Comparison of ENCODE assay signal across 14 cellular contexts in the genomic region with DNA sequence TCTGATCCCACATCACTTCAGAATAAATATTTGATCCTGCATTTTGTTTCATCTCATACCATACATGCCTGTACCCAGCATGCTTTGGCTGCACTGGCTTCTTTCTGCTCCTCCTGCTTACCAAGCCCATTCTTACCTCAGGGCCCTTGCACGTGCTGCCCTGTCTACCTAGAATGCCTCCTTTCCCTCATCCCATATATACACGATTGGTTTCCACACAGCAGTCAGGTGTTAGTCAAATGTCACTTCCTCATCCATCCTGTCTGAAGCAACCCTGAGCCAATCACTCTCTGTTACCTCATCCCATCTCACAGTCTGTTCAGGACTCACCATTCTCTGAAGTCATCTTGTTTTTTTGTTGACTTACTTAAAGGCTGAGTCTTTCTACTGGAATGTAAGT. TPM values are rescaled to one million over a fixed set of nuclear protein-coding genes. Genes with fewer than 3 reads are reported as not detected.
DNase-seq lines count a peak whose midpoint lies in the region; ATAC-seq, FAIRE-seq and TF ChIP-seq lines count a peak whose summit lies in the region.
"Had no signal": no experiment of that assay in that cellular context is flagged by ENCODE, and none has a peak within 500 bp of the region (broad histone marks: within the 10 kb centered on the region; RNA-seq: fewer than 3 reads in every experiment).

No MANE protein-coding gene starts in this region.

- no peaks in the 10 kb centered on the region for H3K27me3 Mint-ChIP-seq in activated CD4-positive, alpha-beta memory T cell treated with anti-CD3 and anti-CD28 coated beads, Interleukin-2, amount 10 ng/mL, durations not matched to agents 7 days and 5 days
- H3K27me3 Mint-ChIP-seq: activated CD4-positive, alpha-beta T cell treated with anti-CD3 and anti-CD28 coated beads, Interleukin-2, amount 10 ng/mL, durations not matched to agents 7 days and 5 days; IgD-negative memory B cell had no signal

- intact Hi-C loops in right cardiac atrium (cut with DNase I) (no loop called here), Right ventricle myocardium inferior (cut with DNase I) (no loop called here)

- H3K9me3 ChIP-seq in right cardiac atrium (ENCODE audit: control insufficient read depth, low read length) = no peaks in the 10 kb centered on the region

- no peak for FAIRE-seq in GM12892 (lab: Jason Lieb, UNC)

- no peak overlapping the region for H3K27ac Mint-ChIP-seq in activated CD4-positive, alpha-beta memory T cell treated with anti-CD3 and anti-CD28 coated beads, Interleukin-2, amount 10 ng/mL, durations not matched to agents 7 days and 5 days
- H3K27ac Mint-ChIP-seq: activated CD4-positive, alpha-beta T cell treated with anti-CD3 and anti-CD28 coated beads, Interleukin-2, amount 10 ng/mL, durations not matched to agents 7 days and 5 days had no signal

- no peaks in the 10 kb centered on the region for H3K9me3 Mint-ChIP-seq in activated CD4-positive, alpha-beta memory T cell treated with anti-CD3 and anti-CD28 coated beads, Interleukin-2, amount 10 ng/mL, durations not matched to agents 7 days and 5 days
- H3K9me3 Mint-ChIP-seq: activated CD4-positive, alpha-beta T cell treated with anti-CD3 and anti-CD28 coated beads, Interleukin-2, amount 10 ng/mL, durations not matched to agents 7 days and 5 days; IgD-negative memory B cell had no signal

- WGBS in right cardiac atrium = 90% methylated on average over 2 of the region's 2 CpGs

- TF ChIP-seq CTCF in astrocyte of the spinal cord (IDR thresholded peaks at IDR 0.05; ENCODE audit: low read depth, low read length) = no peak

- POLR2A ChIA-PET in activated CD4-positive, alpha-beta memory T cell treated with anti-CD3 and anti-CD28 coated beads, Interleukin-2, amount 10 ng/mL, durations not matched to agents 7 days and 5 days (lab: Charles Lee) = interaction anchor here (0.8 to 1.2 kb wide), 2 partner anchors 9 to 30 kb away, joined by 4 read pairs; partner anchors contain the start of gene CAST

- peaks cover 4% of the 10 kb centered on the region for H3K4me1 Mint-ChIP-seq in activated CD4-positive, alpha-beta memory T cell treated with anti-CD3 and anti-CD28 coated beads, Interleukin-2, amount 10 ng/mL, durations not matched to agents 7 days and 5 days

- H3K4me1 ChIP-seq in right cardiac atrium (ENCODE audit: control insufficient read depth, insufficient read depth, low read length) = no peaks in the 10 kb centered on the region

- CTCF ChIA-PET in activated CD4-positive, alpha-beta memory T cell treated with anti-CD3 and anti-CD28 coated beads, Interleukin-2, amount 10 ng/mL, durations not matched to agents 7 days and 5 days (lab: Charles Lee) = interaction anchor here (1.0 to 1.5 kb wide), 3 partner anchors 9 to 78 kb away, joined by 3 read pairs; no protein-coding TSS in a partner anchor

- no peaks in the 10 kb centered on the region for H3K27me3 ChIP-seq in right cardiac atrium (ENCODE audit: control insufficient read depth, insufficient read depth)
- H3K27me3 ChIP-seq: cardiac muscle cell had no signal

- DNase-seq in right cardiac atrium = no peak
- DNase-seq in Right ventricle myocardium inferior (ENCODE audit: missing footprints) = no peak
- DNase-seq in astrocyte of the spinal cord (ENCODE audit: low read depth, low spot score) = peak; percentile 22
- DNase-seq in iris pigment epithelial cell (ENCODE audit: low read depth) = peak; percentile 91
- no peak for DNase-seq in NCI-H748 treated with DMSO at 0.1 percent for 48 hours (lab: John Stamatoyannopoulos, UW)
- DNase-seq in activated CD4-positive, alpha-beta memory T cell treated with anti-CD3 and anti-CD28 coated beads, Interleukin-2, amount 10 ng/mL, durations not matched to agents 7 days and 5 days = no peak
- no peak for DNase-seq in effector CD8-positive, alpha-beta T cell (lab: John Stamatoyannopoulos, UW)
- no peak for DNase-seq in GM12892 (ENCODE audit: insufficient read length)
- DNase-seq: activated CD4-positive, alpha-beta T cell treated with anti-CD3 and anti-CD28 coated beads, Interleukin-2, amount 10 ng/mL, durations not matched to agents 7 days and 5 days; activated effector memory CD4-positive, alpha-beta T cell treated with Interleukin-2 at 50 U/mL for 16 hours; NCI-H187 treated with DMSO at 0.1 percent for 48 hours; stimulated activated CD4-positive, alpha-beta T cell treated with anti-CD3 and anti-CD28 coated beads, Interleukin-15, amount 100 ng/mL, for 24 hours had no signal

- in situ Hi-C loops in astrocyte of the spinal cord (cut with HindIII; ENCODE audit: low sequenced_read_pairs) = no loop called here

- H3K36me3 Mint-ChIP-seq in activated CD4-positive, alpha-beta memory T cell treated with anti-CD3 and anti-CD28 coated beads, Interleukin-2, amount 10 ng/mL, durations not matched to agents 7 days and 5 days (ENCODE audit: low read depth) = peaks cover 13% of the 10 kb centered on the region

- H3K27ac ChIP-seq in right cardiac atrium (ENCODE audit: low read length) = no peak overlapping the region
- H3K27ac ChIP-seq: cardiac muscle cell had no signal

- ATAC-seq in right cardiac atrium (peak; percentile 26 to 40), Right ventricle myocardium inferior (no peak)

- H3K4me3 Mint-ChIP-seq in activated CD4-positive, alpha-beta memory T cell treated with anti-CD3 and anti-CD28 coated beads, Interleukin-2, amount 10 ng/mL, durations not matched to agents 7 days and 5 days = no peak overlapping the region
- H3K4me3 Mint-ChIP-seq: activated CD4-positive, alpha-beta T cell treated with anti-CD3 and anti-CD28 coated beads, Interleukin-2, amount 10 ng/mL, durations not matched to agents 7 days and 5 days; IgD-negative memory B cell had no signal

- no peak overlapping the region for H3K4me3 ChIP-seq in right cardiac atrium (ENCODE audit: low read length)
- H3K4me3 ChIP-seq in astrocyte of the spinal cord (ENCODE audit: low read depth, low read length) = no peak overlapping the region
- H3K4me3 ChIP-seq: cardiac muscle cell had no signal

- no peak for TF ChIP-seq POLR2A in GM12892 (IDR thresholded peaks at IDR 0.05; ENCODE audit: low read depth, low read length)

RNA-seq across cellular contexts. Expression of gene CAST, which starts 30.3 kb away (rescaled TPM):
- total RNA-seq in right cardiac atrium = 100 to 1,000 TPM; 445 to 594 (median 567) TPM
- polyA plus RNA-seq in right cardiac atrium = 222 TPM
- 461 TPM for total RNA-seq in Right ventricle myocardium inferior
- 100 to 1,000 TPM; 170 to 179 TPM for total RNA-seq in activated CD4-positive, alpha-beta memory T cell treated with anti-CD3 and anti-CD28 coated beads, Interleukin-2, amount 10 ng/mL, durations not matched to agents 7 days and 5 days
- 67.8 TPM for polyA plus RNA-seq in GM12892 (2012; ENCODE audit: missing spikeins)

Comparison
In these comparisons a context has a peak if more than half of its experiments do, and no peak if none do; other contexts are left out.
1. DNase-seq: peak in astrocyte of the spinal cord (single experiment) and iris pigment epithelial cell (single experiment); none in right cardiac atrium (0 of 3), Right ventricle myocardium inferior (single experiment), NCI-H748 treated with DMSO at 0.1 percent for 48 hours (single experiment), activated CD4-positive, alpha-beta memory T cell treated with anti-CD3 and anti-CD28 coated beads, Interleukin-2, amount 10 ng/mL, durations not matched to agents 7 days and 5 days (single experiment), effector CD8-positive, alpha-beta T cell (single experiment) and GM12892 (single experiment).